In genomic region chr1:212459656-212460055, GRCh38 we compare ENCODE assay signal across 1 cellular context.
A peak's percentile ranks its signal among the peaks of the same experiment; 100 is the strongest.
TF ChIP-seq lines count a peak whose summit lies in the region.

No MANE protein-coding gene starts in this region.

TF ChIP-seq in HepG2, 621 proteins besides CTCF, POLR2A, EP300 and RAD21:
- TF ChIP-seq SOX5 (CRISPR knock-in tag; IDR thresholded peaks at IDR 0.05; ENCODE audit: borderline replicate concordance), result peak; percentile 15; the same call in 1 of the 2 replicates
- TF ChIP-seq PTBP1 (IDR thresholded peaks at IDR 0.05; ENCODE audit: low read depth, low read length, poor library complexity, severe bottlenecking), result no peak
- TF ChIP-seq ZNF382 (CRISPR knock-in tag; IDR thresholded peaks at IDR 0.05; ENCODE audit: borderline replicate concordance), result no peak
- no peak for TF ChIP-seq ZNF512 (CRISPR knock-in tag; IDR thresholded peaks at IDR 0.05)
- no peak for TF ChIP-seq ZNF614 (CRISPR knock-in tag; IDR thresholded peaks at IDR 0.05; ENCODE audit: borderline replicate concordance)
- no peak for TF ChIP-seq ZNF441 (CRISPR knock-in tag; IDR thresholded peaks at IDR 0.05; ENCODE audit: borderline replicate concordance)
- TF ChIP-seq ZNF7 (CRISPR knock-in tag; IDR thresholded peaks at IDR 0.05), result peak; percentile 71
- no peak for TF ChIP-seq SRSF9 (IDR thresholded peaks at IDR 0.05; ENCODE audit: borderline replicate concordance, insufficient read depth, low read depth, low read length, poor library complexity, severe bottlenecking)
- no peak for TF ChIP-seq E2F1 (CRISPR knock-in tag; IDR thresholded peaks at IDR 0.05)
- TF ChIP-seq FOXA3 (CRISPR knock-in tag; IDR thresholded peaks at IDR 0.05), result peak; percentile 34; the same call in 1 of the 2 replicates
- TF ChIP-seq ZFP36L1 (CRISPR knock-in tag; IDR thresholded peaks at IDR 0.05), result no peak
- TF ChIP-seq E2F2 (CRISPR knock-in tag; IDR thresholded peaks at IDR 0.05; ENCODE audit: borderline replicate concordance), result no peak
- TF ChIP-seq KLF6 (CRISPR knock-in tag; IDR thresholded peaks at IDR 0.05), result no peak
- TF ChIP-seq ZNF343 (CRISPR knock-in tag; IDR thresholded peaks at IDR 0.05), result no peak
- no peak for TF ChIP-seq ZNF75D (CRISPR knock-in tag; IDR thresholded peaks at IDR 0.05; ENCODE audit: borderline replicate concordance)
- no peak for TF ChIP-seq ZFY (CRISPR knock-in tag; IDR thresholded peaks at IDR 0.05)
- TF ChIP-seq TCF7L2 (IDR thresholded peaks at IDR 0.05; ENCODE audit: low read depth, low read length), result no peak
- no peak for TF ChIP-seq ZNF335 (CRISPR knock-in tag; IDR thresholded peaks at IDR 0.05)
- no peak for TF ChIP-seq NCOA2 (CRISPR knock-in tag; IDR thresholded peaks at IDR 0.05)
- no peak for TF ChIP-seq ZBTB39 (CRISPR knock-in tag; IDR thresholded peaks at IDR 0.05)
- no peak for TF ChIP-seq SOX13 (IDR thresholded peaks at IDR 0.05)
- 0 out of 4 replicates have a peak, but pooled peaks of 1 of the 2 experiments have one; percentile 22 for TF ChIP-seq SOX13 (CRISPR knock-in tag; conservative IDR thresholded peaks at IDR 0.05 in 1 of 2, IDR thresholded peaks at IDR 0.05 in 1 of 2)
- TF ChIP-seq U2AF1 (optimal IDR thresholded peaks at IDR 0.05; ENCODE audit: low read depth, low read length), result no peak
- no peak for TF ChIP-seq ZNF446 (CRISPR knock-in tag; IDR thresholded peaks at IDR 0.05)
- TF ChIP-seq ZNF597 (CRISPR knock-in tag; IDR thresholded peaks at IDR 0.05), result no peak
- no peak for TF ChIP-seq ZEB1 (IDR thresholded peaks at IDR 0.05; ENCODE audit: insufficient replicate concordance, low read depth)
- TF ChIP-seq NFIC (IDR thresholded peaks at IDR 0.05; ENCODE audit: low read length), result no peak
- TF ChIP-seq HMGA1 (CRISPR knock-in tag; conservative IDR thresholded peaks at IDR 0.05), result no peak
- TF ChIP-seq ZNF816 (CRISPR knock-in tag; IDR thresholded peaks at IDR 0.05; ENCODE audit: borderline replicate concordance), result no peak
- no peak for TF ChIP-seq ZBTB4 (CRISPR knock-in tag; IDR thresholded peaks at IDR 0.05; ENCODE audit: borderline replicate concordance)
- TF ChIP-seq ZNF652 (CRISPR knock-in tag; IDR thresholded peaks at IDR 0.05; ENCODE audit: borderline replicate concordance, low read depth), result no peak
- TF ChIP-seq JDP2 (CRISPR knock-in tag; IDR thresholded peaks at IDR 0.05; ENCODE audit: borderline replicate concordance), result no peak
- TF ChIP-seq ZNF253 (CRISPR knock-in tag; IDR thresholded peaks at IDR 0.05; ENCODE audit: borderline replicate concordance), result no peak
- no peak for TF ChIP-seq KDM2A (CRISPR knock-in tag; IDR thresholded peaks at IDR 0.05; ENCODE audit: borderline replicate concordance, low read depth)
- TF ChIP-seq NR1H2 (CRISPR knock-in tag; IDR thresholded peaks at IDR 0.05; ENCODE audit: borderline replicate concordance, low read depth), result no peak
- TF ChIP-seq SOX6 (IDR thresholded peaks at IDR 0.05), result no peak
- TF ChIP-seq SOX6 (CRISPR knock-in tag; IDR thresholded peaks at IDR 0.05), result 0 out of 2 replicates have a peak, but pooled peaks have one; percentile 11
- no peak for TF ChIP-seq ZNF577 (CRISPR knock-in tag; IDR thresholded peaks at IDR 0.05; ENCODE audit: borderline replicate concordance, low read depth)
